9 cellular contexts compared by ENCODE assay signal in genomic region chr16:56632160-56632847, GRCh38. TPM values are rescaled to one million over a fixed set of nuclear protein-coding genes. Genes with fewer than 3 reads are reported as not detected.
DNase-seq lines count a peak whose midpoint lies in the region; ATAC-seq and TF ChIP-seq lines count a peak whose summit lies in the region.
"Had no signal": no experiment of that assay in that cellular context is flagged by ENCODE, and none has a peak within 500 bp of the region (broad histone marks: within the 10 kb centered on the region; RNA-seq: fewer than 3 reads in every experiment).

Gene MT1M (plus strand): TSS chr16:56632659. CDS start chr16:56632732, 73 bp downstream.

- ATAC-seq in GM21786 (IDR thresholded peaks at IDR 0.05; ENCODE audit: unreplicated experiment) (no peak), HG02884 (IDR thresholded peaks at IDR 0.05; ENCODE audit: unreplicated experiment) (no peak), GM19455 (IDR thresholded peaks at IDR 0.05; ENCODE audit: unreplicated experiment) (no peak)

- TF ChIP-seq POLR2A in lower leg skin (IDR thresholded peaks at IDR 0.05), result no peak

- peaks cover 20% of the 10 kb centered on the region for H3K4me1 Mint-ChIP-seq in T-helper 1 cell treated with Interleukin-12 subunit alpha and Interleukin-12 subunit beta and Interleukin-4 antibody, amounts not matched to agents 30 μg/mL and 1 μg/mL, for 36 hours (ENCODE audit: low read depth)

- H3K4me3 ChIP-seq in colonic mucosa (peak within 1 kb of the TSS; percentile 50), lower leg skin (ENCODE audit: low read depth, poor library complexity, severe bottlenecking) (peak within 1 kb of the TSS; percentile 21), subcutaneous abdominal adipose tissue (ENCODE audit: low read depth in 1 of 5, low read length in 5 of 5) (peak within 1 kb of the TSS; percentile 62 to 85 (median 79))

- no peak within 1 kb of the TSS for H3K27ac Mint-ChIP-seq in T-helper 1 cell treated with Interleukin-12 subunit alpha and Interleukin-12 subunit beta and Interleukin-4 antibody, amounts not matched to agents 30 μg/mL and 1 μg/mL, for 36 hours

- H3K27me3 ChIP-seq in colonic mucosa, result peaks cover 11% of the 10 kb centered on the region
- H3K27me3 ChIP-seq in subcutaneous abdominal adipose tissue (ENCODE audit: control insufficient read depth in 5 of 5, insufficient read depth in 4 of 5, low read length in 5 of 5), result peaks cover 0 to 10% (median 2%) of the 10 kb centered on the region in 5 donors

- TF ChIP-seq CTCF in colonic mucosa (IDR thresholded peaks at IDR 0.05) (no peak), lower leg skin (IDR thresholded peaks at IDR 0.05) (no peak)

- H3K4me3 Mint-ChIP-seq in T-helper 1 cell treated with Interleukin-12 subunit alpha and Interleukin-12 subunit beta and Interleukin-4 antibody, amounts not matched to agents 30 μg/mL and 1 μg/mL, for 36 hours, result peak within 1 kb of the TSS; percentile 65

- 5 to 7% methylated on average over 26 to 50 of the region's 61 CpGs for WGBS in lower leg skin, 2 donors

- H3K36me3 ChIP-seq in colonic mucosa, result no peaks in the 10 kb centered on the region
- no peaks in the 10 kb centered on the region for H3K36me3 ChIP-seq in subcutaneous abdominal adipose tissue (ENCODE audit: control insufficient read depth in 5 of 5, insufficient read depth in 5 of 5, low read length in 5 of 5)
- H3K36me3 ChIP-seq: BLaER1 treated with 17β-estradiol and CSF1 and Interleukin-3, amounts not matched to agents 10 nM and 100 nM had no signal

- H3K27ac ChIP-seq in colonic mucosa, result peak within 1 kb of the TSS; percentile 9
- H3K27ac ChIP-seq in subcutaneous abdominal adipose tissue (ENCODE audit: low read depth, low read length), result peak within 1 kb of the TSS; percentile 67
- H3K27ac ChIP-seq: BLaER1 treated with 17β-estradiol and CSF1 and Interleukin-3, amounts not matched to agents 10 nM and 100 nM had no signal

- peaks cover 6% of the 10 kb centered on the region for H3K36me3 Mint-ChIP-seq in T-helper 1 cell treated with Interleukin-12 subunit alpha and Interleukin-12 subunit beta and Interleukin-4 antibody, amounts not matched to agents 30 μg/mL and 1 μg/mL, for 36 hours (ENCODE audit: low read depth)

- H3K9me3 ChIP-seq in colonic mucosa (no peaks in the 10 kb centered on the region), subcutaneous abdominal adipose tissue (ENCODE audit: control insufficient read depth in 5 of 5, low read length in 5 of 5) (no peaks in the 10 kb centered on the region)

- H3K9ac ChIP-seq in colonic mucosa (ENCODE audit: low read depth in 2 of 2, low read length in 2 of 2) (peak within 1 kb of the TSS; percentile 63 to 91), subcutaneous abdominal adipose tissue (ENCODE audit: low read length in 5 of 5) (peak within 1 kb of the TSS; percentile 44 to 78 (median 77))
- H3K9ac ChIP-seq: BLaER1 treated with 17β-estradiol and CSF1 and Interleukin-3, amounts not matched to agents 10 nM and 100 nM had no signal

- DNase-seq in T-helper 1 cell (no peak), colonic mucosa (no peak), lower leg skin (ENCODE audit: low spot score in 2 of 2) (peak; percentile 46 to 95)

- H3K27me3 Mint-ChIP-seq in T-helper 1 cell treated with Interleukin-12 subunit alpha and Interleukin-12 subunit beta and Interleukin-4 antibody, amounts not matched to agents 30 μg/mL and 1 μg/mL, for 36 hours (ENCODE audit: low read depth), result peaks cover 81% of the 10 kb centered on the region

- intact Hi-C loops in colonic mucosa (cut with DNase I), result no loop called here
- intact Hi-C loops in lower leg skin (cut with DNase I; ENCODE audit: low total_unique reads), result no loop called here

- H3K4me1 ChIP-seq in colonic mucosa (no peaks in the 10 kb centered on the region), subcutaneous abdominal adipose tissue (ENCODE audit: control insufficient read depth in 5 of 5, insufficient read depth in 5 of 5, low read length in 5 of 5) (peaks cover 3 to 38% (median 20%) of the 10 kb centered on the region in 5 donors)

- H3K9me3 Mint-ChIP-seq in T-helper 1 cell treated with Interleukin-12 subunit alpha and Interleukin-12 subunit beta and Interleukin-4 antibody, amounts not matched to agents 30 μg/mL and 1 μg/mL, for 36 hours, result no peaks in the 10 kb centered on the region

RNA-seq across cellular contexts. Expression of gene MT1M, which starts in this region (rescaled TPM):
- 10 to 100 TPM; 19.0 to 21.2 TPM for total RNA-seq in colonic mucosa
- total RNA-seq in lower leg skin, result 10 to 100 TPM; 14.1 to 29.7 (median 17.1) TPM

Comparison
In these comparisons a context has a peak if more than half of its experiments do, and no peak if none do; other contexts are left out.
1. DNase-seq: peak in lower leg skin (2 of 2); none in T-helper 1 cell (0 of 5) and colonic mucosa (single experiment).
2. H3K4me3 ChIP-seq: peak in every context shown above with its lines; median percentile 79 in subcutaneous abdominal adipose tissue; 50 in colonic mucosa; 21 in lower leg skin.